In genomic region chr14:30574777-30575176, GRCh38 we compare ENCODE assay signal across 7 cellular contexts. TPM values are rescaled to one million over a fixed set of nuclear protein-coding genes. Genes with fewer than 3 reads are reported as not detected.
DNase-seq lines count a peak whose midpoint lies in the region; ATAC-seq and TF ChIP-seq lines count a peak whose summit lies in the region.
"Not testable (repeated sequence)": the region's sequence is repeated elsewhere in the genome, so short reads cannot be mapped to it uniquely, and the experiment has no call there.

No MANE protein-coding gene starts in this region.

- H3K9me2 ChIP-seq in GM23338 (ENCODE audit: insufficient read depth), result not testable (repeated sequence)

- CTCF ChIA-PET in WTC11 (lab: Charles Lee), result not testable (repeated sequence)

- peaks cover 77% of the 10 kb centered on the region for H4K20me1 ChIP-seq in GM23338 (replicated peaks; ENCODE audit: insufficient read depth)

- peak overlapping the region; percentile 29; the same call in 1 of the 2 replicates for H3K27ac ChIP-seq in GM23338 (ENCODE audit: low read depth)

- H3F3A ChIP-seq in GM23338 (replicated peaks; ENCODE audit: low read depth), result not testable (repeated sequence)

- TF ChIP-seq POLR2A in NB4 (IDR thresholded peaks at IDR 0.05; ENCODE audit: extremely low read depth, insufficient read length), result not testable (repeated sequence)

- POLR2A ChIA-PET in WTC11 (lab: Charles Lee), result not testable (repeated sequence)

- not testable (repeated sequence) for H3K27me3 Mint-ChIP-seq in GM23338 (ENCODE audit: insufficient read depth, low read depth, poor library complexity); WTC11 (ENCODE audit: low read depth); naive B cell

- H3K27ac Mint-ChIP-seq in GM23338 (peak overlapping the region; percentile 79), WTC11 (peak overlapping the region; percentile 67; the same call in 1 of the 2 replicates)
- H3K27ac Mint-ChIP-seq in naive B cell, result not testable (repeated sequence)

- peaks cover 62% of the 10 kb centered on the region for H3K4me1 ChIP-seq in GM23338 (ENCODE audit: insufficient read depth)

- H3K79me2 ChIP-seq in GM23338 (replicated peaks; ENCODE audit: insufficient read depth), result peaks cover 100% of the 10 kb centered on the region

- not testable (repeated sequence) for TF ChIP-seq CTCF in GM23338 (conservative IDR thresholded peaks at IDR 0.05; ENCODE audit: low read depth in 2 of 2); NB4 (IDR thresholded peaks at IDR 0.05; ENCODE audit: low read depth, low read length); WTC11 (IDR thresholded peaks at IDR 0.05)

- peaks cover 67% of the 10 kb centered on the region for H3K4me1 Mint-ChIP-seq in GM23338
- peaks cover 83% of the 10 kb centered on the region for H3K4me1 Mint-ChIP-seq in WTC11
- H3K4me1 Mint-ChIP-seq in naive B cell, result peaks cover 69 to 79% (median 70%) of the 10 kb centered on the region in 3 donors

- H3K9me3 Mint-ChIP-seq in GM23338, WTC11, naive B cell: not testable (repeated sequence)

- H3K36me3 ChIP-seq in GM23338 (ENCODE audit: insufficient read depth), result not testable (repeated sequence)

- H3K4me3 Mint-ChIP-seq in GM23338, WTC11: not testable (repeated sequence)
- peak overlapping the region in 3 of 8 donors; percentile 6 to 44 (median 13) for H3K4me3 Mint-ChIP-seq in naive B cell

- not testable (repeated sequence) for H2AFZ ChIP-seq in GM23338

- not testable (repeated sequence) for H3K4me3 ChIP-seq in GM23338; NB4 (ENCODE audit: low read depth, low read length)

- not testable (repeated sequence) for H3K36me3 Mint-ChIP-seq in GM23338 (ENCODE audit: low read depth); WTC11; naive B cell

- ATAC-seq in GM23338, WTC11: not testable (repeated sequence)
- ATAC-seq in naive B cell (ENCODE audit: low read depth in 2 of 2), result peak; percentile 40

- H3K4me2 ChIP-seq in GM23338, result peak overlapping the region; percentile 30

- not testable (repeated sequence) for H3K27me3 ChIP-seq in GM23338 (ENCODE audit: insufficient read depth)

- not testable (repeated sequence) for DNase-seq in GM23338 (ENCODE audit: low spot score); WTC11 (ENCODE audit: low spot score); naive B cell
- DNase-seq in Kasumi-1 (lab: John Stamatoyannopoulos, UW) (peak; percentile 44 to 59), NB4 (ENCODE audit: low read depth) (peak; percentile 18), NCI-H69 (lab: John Stamatoyannopoulos, UW) (peak; percentile 87), OCI-M1 (lab: John Stamatoyannopoulos, UW) (peak; percentile 70)

RNA-seq across cellular contexts. Expression of gene G2E3, which starts 15.8 kb away (rescaled TPM):
- 67.4 and 72.4 TPM in 2 replicates for total RNA-seq in GM23338 (2014; rRNA removed; shearing (Covaris generic))
- 87.8 and 113 TPM in 2 replicates for polyA plus RNA-seq in GM23338 (2016; fragmentation: Nextera tagmentation; extraction: Ambion mirVana)
- 63.1 to 66.2 TPM (median 64.3 TPM) in 3 replicates for total RNA-seq in WTC11 (2021)
- 10 to 100 TPM; 11.8 to 34.6 (median 25.4) TPM for polyA plus RNA-seq in naive B cell (ENCODE audit: low read depth in 6 of 6)

RNA-seq across cellular contexts. Expression of gene SCFD1, which starts 47.3 kb away (rescaled TPM):
- total RNA-seq in GM23338 (2014; rRNA removed; shearing (Covaris generic)), result 77.6 and 80.2 TPM in 2 replicates
- 99.2 and 110 TPM in 2 replicates for polyA plus RNA-seq in GM23338 (2016; fragmentation: Nextera tagmentation; extraction: Ambion mirVana)
- total RNA-seq in WTC11 (2021), result 69.1 to 79.1 TPM (median 77.5 TPM) in 3 replicates
- 10 to 100 TPM; 55.0 to 78.4 (median 66.6) TPM for polyA plus RNA-seq in naive B cell (ENCODE audit: low read depth in 6 of 6)
